In genomic region chr9:98804083-98804482, GRCh38 we compare ENCODE assay signal across 31 cellular contexts. TPM values are rescaled to one million over a fixed set of nuclear protein-coding genes. Genes with fewer than 3 reads are reported as not detected.
"Had no signal": no experiment of that assay in that cellular context is flagged by ENCODE, and none has a peak within 500 bp of the region (broad histone marks: within the 10 kb centered on the region; RNA-seq: fewer than 3 reads in every experiment).

No MANE protein-coding gene starts in this region.

- DNase-seq: activated CD4-positive, alpha-beta memory T cell treated with anti-CD3 and anti-CD28 coated beads for 36 hours; activated CD4-positive, alpha-beta T cell treated with anti-CD3 and anti-CD28 coated beads for 36 hours; activated CD4-positive, alpha-beta T cell treated with anti-CD3 and anti-CD28 coated beads, Interleukin-2, amount 50 U/mL, for 1 hour; activated CD8-positive, alpha-beta memory T cell treated with anti-CD3 and anti-CD28 coated beads, Interleukin-2, amount 50 U/mL, for 4 hours; activated gamma-delta T cell treated with Interleukin-2 at 50 U/mL for 16 hours; activated naive CD4-positive, alpha-beta T cell treated with anti-CD3 and anti-CD28 coated beads for 36 hours; activated T-cell treated with anti-CD3 and anti-CD28 coated beads for 4 hours; activated T-cell treated with anti-CD3 and anti-CD28 coated beads, Interleukin-2, amount 50 U/mL, for 4 hours; adrenal gland; anterior cingulate cortex; caudate nucleus; cerebellar nuclear complex; NCI-H1105; NCI-H1417 treated with DMSO at 0.1 percent for 48 hours; NCI-H2029; NCI-H226; NCI-H446 treated with DMSO at 0.1 percent for 48 hours; NCI-H524 treated with DMSO at 0.1 percent for 48 hours; NCI-H748 treated with DMSO at 0.1 percent for 48 hours; SHP77; SJCRH30; SK-N-SH had no signal

- ATAC-seq: activated CD4-positive, alpha-beta T cell treated with anti-CD3 and anti-CD28 coated beads for 36 hours; activated CD4-positive, CD25-positive, alpha-beta regulatory T cell treated with anti-CD3 and anti-CD28 coated beads, Interleukin-2, amount 50 U/mL, for 24 hours; activated naive CD4-positive, alpha-beta T cell treated with anti-CD3 and anti-CD28 coated beads, Interleukin-2, amount 50 U/mL, for 72 hours; activated T-cell treated with anti-CD3 and anti-CD28 coated beads, Interleukin-2, amount 50 U/mL, for 4 hours; Panc1; WTC11 had no signal

- H3K9me3 Mint-ChIP-seq: activated naive CD4-positive, alpha-beta T cell treated with anti-CD3 and anti-CD28 coated beads, Interleukin-2, amount 50 U/mL, for 72 hours; activated T-cell treated with anti-CD3 and anti-CD28 coated beads, Interleukin-2, amount 50 U/mL, for 4 hours; T-helper 2 cell treated with Interferon-gamma antibody and Interleukin-4, amounts not matched to agents 5 μg/mL and 100 μg/mL, for 36 hours had no signal

- H3K36me3 Mint-ChIP-seq: activated CD4-positive, alpha-beta memory T cell treated with anti-CD3 and anti-CD28 coated beads for 36 hours; activated naive CD4-positive, alpha-beta T cell treated with anti-CD3 and anti-CD28 coated beads, Interleukin-2, amount 50 U/mL, for 72 hours; brain; WTC11 had no signal

- H3K4me3 Mint-ChIP-seq: activated CD4-positive, alpha-beta memory T cell treated with anti-CD3 and anti-CD28 coated beads for 36 hours; activated CD4-positive, alpha-beta T cell treated with anti-CD3 and anti-CD28 coated beads for 36 hours; activated naive CD4-positive, alpha-beta T cell treated with anti-CD3 and anti-CD28 coated beads for 36 hours; activated T-cell treated with anti-CD3 and anti-CD28 coated beads, Interleukin-2, amount 50 U/mL, for 4 hours; activated T-helper 1 cell treated with anti-CD3 and anti-CD28 coated beads, Interleukin-12 subunit alpha, Interleukin-12 subunit beta, Interleukin-2, Interleukin-4 antibody, amounts not matched to agents 30 ng/mL and 10 ng/mL and 1 ng/mL, durations not matched to agents 14 hours and 24 hours and 36 hours; T-helper 1 cell treated with Interleukin-12 subunit alpha and Interleukin-12 subunit beta and Interleukin-4 antibody, amounts not matched to agents 30 μg/mL and 1 μg/mL, for 36 hours; T-helper 2 cell treated with Interferon-gamma antibody and Interleukin-4, amounts not matched to agents 5 μg/mL and 100 μg/mL, for 36 hours; WTC11 had no signal

- H3K4me3 ChIP-seq: adrenal gland, SJCRH30 had no signal

- H3K27ac Mint-ChIP-seq: activated CD4-positive, alpha-beta memory T cell treated with anti-CD3 and anti-CD28 coated beads for 36 hours; activated CD4-positive, alpha-beta T cell treated with anti-CD3 and anti-CD28 coated beads for 36 hours; activated naive CD4-positive, alpha-beta T cell treated with anti-CD3 and anti-CD28 coated beads for 36 hours; activated naive CD4-positive, alpha-beta T cell treated with anti-CD3 and anti-CD28 coated beads, Interleukin-2, amount 50 U/mL, for 72 hours; activated T-helper 1 cell treated with anti-CD3 and anti-CD28 coated beads, Interleukin-12 subunit alpha, Interleukin-12 subunit beta, Interleukin-2, Interleukin-4 antibody, amounts not matched to agents 30 ng/mL and 10 ng/mL and 1 ng/mL, durations not matched to agents 14 hours and 24 hours and 36 hours; T-helper 1 cell treated with Interleukin-12 subunit alpha and Interleukin-12 subunit beta and Interleukin-4 antibody, amounts not matched to agents 30 μg/mL and 1 μg/mL, for 36 hours; T-helper 2 cell treated with Interferon-gamma antibody and Interleukin-4, amounts not matched to agents 5 μg/mL and 100 μg/mL, for 36 hours; WTC11 had no signal

RNA-seq across cellular contexts. Expression of gene GALNT12, which starts 3.4 kb away (rescaled TPM):
- total RNA-seq: MCF 10A had no signal
